ENCODE assay signal across 23 cellular contexts in genomic region chr5:120517607-120518252, GRCh38. TPM values are rescaled to one million over a fixed set of nuclear protein-coding genes. Genes with fewer than 3 reads are reported as not detected.
A peak's percentile ranks its signal among the peaks of the same experiment; 100 is the strongest.
DNase-seq lines count a peak whose midpoint lies in the region; ATAC-seq, FAIRE-seq and TF ChIP-seq lines count a peak whose summit lies in the region.
"Had no signal": no experiment of that assay in that cellular context is flagged by ENCODE, and none has a peak within 500 bp of the region (broad histone marks: within the 10 kb centered on the region; RNA-seq: fewer than 3 reads in every experiment).

No MANE protein-coding gene starts in this region.

- no peak for FAIRE-seq in GM19239 (lab: Jason Lieb, UNC)
- FAIRE-seq: A204.1, G401.6, GM18507, HTR-8/SVneo had no signal

- H3K4me3 Mint-ChIP-seq in activated T-cell treated with anti-CD3 and anti-CD28 coated beads, Interleukin-2, amount 50 U/mL, for 72 hours: no peak overlapping the region
- H3K4me3 Mint-ChIP-seq: CD8-positive, alpha-beta memory T cell had no signal

- H3K27ac ChIP-seq in GM23248 (peak overlapping the region; percentile 34), gastrocnemius medialis (no peak overlapping the region)
- H3K27ac ChIP-seq: C4-2B had no signal

- H3K79me2 ChIP-seq in GM23248 (ENCODE audit: insufficient read depth): peaks cover 89% of the 10 kb centered on the region

- peak; percentile 28 for DNase-seq in GM23248
- DNase-seq in fibroblast of the aortic adventitia (ENCODE audit: low read depth): peak; percentile 16
- no peak for DNase-seq in gastrocnemius medialis
- DNase-seq in activated T-cell treated with anti-CD3 and anti-CD28 coated beads, Interleukin-2, amount 50 U/mL, for 72 hours: no peak
- no peak for DNase-seq in GM19239 (ENCODE audit: insufficient read length, low spot score)
- no peak for DNase-seq in NCI-H526 (lab: John Stamatoyannopoulos, UW)
- DNase-seq: Calu3; CD8-positive, alpha-beta memory T cell; DMS153; GOT3; HCEC 1CT; MV-4-11; NCI-H1105 treated with DMSO at 0.1 percent for 48 hours; NCI-H2029 treated with DMSO at 0.1 percent for 48 hours; NCI-H345; NCI-H524 had no signal

- H3K4me3 ChIP-seq in GM23248 (no peak overlapping the region), fibroblast of the aortic adventitia (ENCODE audit: low read depth, low read length) (no peak overlapping the region), gastrocnemius medialis (no peak overlapping the region)

- H3K36me3 ChIP-seq in GM23248 (ENCODE audit: low read depth): no peaks in the 10 kb centered on the region
- no peaks in the 10 kb centered on the region for H3K36me3 ChIP-seq in gastrocnemius medialis

- peaks cover 26% of the 10 kb centered on the region for H3K4me1 ChIP-seq in GM23248 (ENCODE audit: insufficient read depth)
- peaks cover 6 to 18% of the 10 kb centered on the region in 2 donors for H3K4me1 ChIP-seq in gastrocnemius medialis

- ATAC-seq in SK-N-SH treated with all-trans-retinoic acid at 6 μM for 48 hours: peak; percentile 65
- peak; percentile 51 to 70 for ATAC-seq in gastrocnemius medialis
- ATAC-seq in activated T-cell treated with anti-CD3 and anti-CD28 coated beads, Interleukin-2, amount 50 U/mL, for 72 hours (replicated peaks in 1 of 2): no peak

- H3K9me3 Mint-ChIP-seq in activated T-cell treated with anti-CD3 and anti-CD28 coated beads, Interleukin-2, amount 50 U/mL, for 72 hours: peaks cover 4 to 10% of the 10 kb centered on the region in 2 donors

- no peaks in the 10 kb centered on the region for H3K4me1 Mint-ChIP-seq in activated T-cell treated with anti-CD3 and anti-CD28 coated beads, Interleukin-2, amount 50 U/mL, for 72 hours (ENCODE audit: low read depth)
- H3K4me1 Mint-ChIP-seq: CD8-positive, alpha-beta memory T cell had no signal

- intact Hi-C loops in gastrocnemius medialis (cut with DNase I; ENCODE audit: low total_unique reads): no loop called here

- H3K27me3 Mint-ChIP-seq in activated T-cell treated with anti-CD3 and anti-CD28 coated beads, Interleukin-2, amount 50 U/mL, for 72 hours (ENCODE audit: low read depth): no peaks in the 10 kb centered on the region
- H3K27me3 Mint-ChIP-seq: CD8-positive, alpha-beta memory T cell had no signal

- TF ChIP-seq CTCF in fibroblast of the aortic adventitia (IDR thresholded peaks at IDR 0.05; ENCODE audit: insufficient read depth, low read length): no peak
- no peak for TF ChIP-seq CTCF in gastrocnemius medialis (IDR thresholded peaks at IDR 0.05 in 4 of 5, conservative IDR thresholded peaks at IDR 0.05 in 1 of 5)

- in situ Hi-C loops in GM23248 (cut with MboI) (no loop called here), gastrocnemius medialis (cut with MboI; ENCODE audit: low sequenced_read_pairs in 4 of 4) (no loop called here)

- no peak for TF ChIP-seq POLR2A in gastrocnemius medialis (IDR thresholded peaks at IDR 0.05)

- peaks cover 13% of the 10 kb centered on the region for H3F3A ChIP-seq in GM23248 (ENCODE audit: insufficient read depth)

- peak overlapping the region; percentile 15; the same call in 1 of the 2 replicates for H2AFZ ChIP-seq in GM23248

- H3K9me3 ChIP-seq in GM23248 (ENCODE audit: low read depth) (no peaks in the 10 kb centered on the region), gastrocnemius medialis (no peaks in the 10 kb centered on the region)

- H4K20me1 ChIP-seq in GM23248 (ENCODE audit: insufficient read depth): no peaks in the 10 kb centered on the region

- H3K27me3 ChIP-seq in GM23248 (replicated peaks; ENCODE audit: insufficient read depth): no peaks in the 10 kb centered on the region
- H3K27me3 ChIP-seq in gastrocnemius medialis: no peaks in the 10 kb centered on the region

- H3K36me3 Mint-ChIP-seq in activated T-cell treated with anti-CD3 and anti-CD28 coated beads, Interleukin-2, amount 50 U/mL, for 72 hours (ENCODE audit: insufficient read depth in 2 of 2): no peaks in the 10 kb centered on the region
- H3K36me3 Mint-ChIP-seq: CD8-positive, alpha-beta memory T cell had no signal

- no peaks in the 10 kb centered on the region for H3K9me2 ChIP-seq in GM23248 (ENCODE audit: insufficient read depth)

- 65% methylated on average over 5 of the region's 5 CpGs for WGBS in GM23248 (ENCODE audit: low coverage in 1 of 2, low lambda C conversion rate in 2 of 2, missing lambda C conversion rate in 2 of 2), 2 experiments

- peak overlapping the region; percentile 56 for H3K4me2 ChIP-seq in GM23248 (ENCODE audit: unreplicated experiment)

- H3K9ac ChIP-seq in GM23248: 0 out of 2 replicates have a peak overlapping the region, but pooled peaks have one; percentile 2

- H3K27ac Mint-ChIP-seq in activated T-cell treated with anti-CD3 and anti-CD28 coated beads, Interleukin-2, amount 50 U/mL, for 72 hours: no peak overlapping the region
- H3K27ac Mint-ChIP-seq: CD8-positive, alpha-beta memory T cell had no signal

TF ChIP-seq in SK-N-SH treated with all-trans-retinoic acid at 6 μM for 48 hours, 23 proteins besides CTCF, POLR2A, EP300 and RAD21:
- TF ChIP-seq ZFP3 (CRISPR knock-in tag; IDR thresholded peaks at IDR 0.05): peak; percentile 55; the same call in 1 of the 2 replicates
- TF ChIP-seq ZNF8 (CRISPR knock-in tag; IDR thresholded peaks at IDR 0.05): no peak
- TF ChIP-seq CREB5 (CRISPR knock-in tag; IDR thresholded peaks at IDR 0.05; ENCODE audit: low read depth): no peak
- TF ChIP-seq TSHZ2 (CRISPR knock-in tag; IDR thresholded peaks at IDR 0.05): 0 out of 2 replicates have a peak, but pooled peaks have one; percentile 19
- no peak for TF ChIP-seq ZNF565 (CRISPR knock-in tag; conservative IDR thresholded peaks at IDR 0.05; ENCODE audit: low read depth)
- TF ChIP-seq TOX (CRISPR knock-in tag; IDR thresholded peaks at IDR 0.05; ENCODE audit: borderline replicate concordance): no peak
- no peak for TF ChIP-seq ARNTL (CRISPR knock-in tag; IDR thresholded peaks at IDR 0.05; ENCODE audit: borderline replicate concordance, low read depth)
- no peak for TF ChIP-seq ESRRG (CRISPR knock-in tag; IDR thresholded peaks at IDR 0.05)
- TF ChIP-seq ZFP30 (CRISPR knock-in tag; IDR thresholded peaks at IDR 0.05): no peak
- no peak for TF ChIP-seq OSR1 (CRISPR knock-in tag; IDR thresholded peaks at IDR 0.05)
- TF ChIP-seq SNAI2 (CRISPR knock-in tag; IDR thresholded peaks at IDR 0.05): no peak
- TF ChIP-seq ZNF70 (CRISPR knock-in tag; IDR thresholded peaks at IDR 0.05): no peak
- TF ChIP-seq ISL1 (CRISPR knock-in tag; IDR thresholded peaks at IDR 0.05): peak; percentile 13; the same call in 1 of the 2 replicates
- no peak for TF ChIP-seq RARB (CRISPR knock-in tag; IDR thresholded peaks at IDR 0.05)
- TF ChIP-seq CSRNP3 (CRISPR knock-in tag; IDR thresholded peaks at IDR 0.05): no peak

RNA-seq across cellular contexts. Expression of gene PRR16, which starts 53.6 kb away (rescaled TPM):
- total RNA-seq in GM23248 (2014; rRNA removed; shearing (Covaris generic)): 32.5 and 33.0 TPM in 2 replicates
- polyA plus RNA-seq in GM23248 (2016; fragmentation: Nextera tagmentation; extraction: Ambion mirVana): 67.4 and 68.8 TPM in 2 replicates
- total RNA-seq in fibroblast of the aortic adventitia (ENCODE audit: low replicate concordance) (4.4 and 22.1 TPM in 2 replicates), gastrocnemius medialis (1 to 10 TPM in 3 of 4 donors, under 1 TPM in 1; 0.66 to 3.9 (median 2.6) TPM)
- not detected for total RNA-seq in activated T-cell treated with anti-CD3 and anti-CD28 coated beads, Interleukin-2, amount 50 U/mL, for 72 hours
- total RNA-seq: CD8-positive, alpha-beta memory T cell; OCI-LY7 had no signal
- polyA plus RNA-seq: CD8-positive, alpha-beta memory T cell had no signal

Comparison
In these comparisons a context has a peak if more than half of its experiments do, and no peak if none do; other contexts are left out.
1. DNase-seq: peak in GM23248 (single experiment) and fibroblast of the aortic adventitia (single experiment); none in gastrocnemius medialis (0 of 2), activated T-cell treated with anti-CD3 and anti-CD28 coated beads, Interleukin-2, amount 50 U/mL, for 72 hours (0 of 2), GM19239 (single experiment) and NCI-H526 (0 of 2).
2. ATAC-seq: peak in SK-N-SH treated with all-trans-retinoic acid at 6 μM for 48 hours (single experiment) and gastrocnemius medialis (2 of 2); none in activated T-cell treated with anti-CD3 and anti-CD28 coated beads, Interleukin-2, amount 50 U/mL, for 72 hours (0 of 2).